Comparison of ENCODE assay signal across 8 cellular contexts in genomic region chr6:157990321-157991066, GRCh38. TPM values are rescaled to one million over a fixed set of nuclear protein-coding genes. Genes with fewer than 3 reads are reported as not detected.
DNase-seq lines count a peak whose midpoint lies in the region; ATAC-seq and TF ChIP-seq lines count a peak whose summit lies in the region.

No MANE protein-coding gene starts in this region.

- peak in 2 of 5 donors; percentile 14 to 55 for DNase-seq in CD8-positive, alpha-beta memory T cell
- DNase-seq in activated T-helper 2 cell treated with anti-CD3 and anti-CD28 coated beads, Interferon-gamma antibody, Interleukin-2, Interleukin-4, amounts not matched to agents 10 μg/mL and 5 μg/mL and 100 μg/mL, durations not matched to agents 14 hours and 24 hours and 36 hours (ENCODE audit: low spot score), result no peak
- no peak for DNase-seq in NOMO-1 treated with dmso at 0.1 percent for 144 hours (lab: John Stamatoyannopoulos, UW; ENCODE audit: unreplicated experiment)
- no peak for DNase-seq in RPMI8226
- DNase-seq in NCI-H2107 treated with DMSO at 0.1 percent for 48 hours (lab: John Stamatoyannopoulos, UW; ENCODE audit: unreplicated experiment), result no peak
- DNase-seq in RKO (ENCODE audit: low spot score), result no peak

- H3K9me3 Mint-ChIP-seq in CD8-positive, alpha-beta memory T cell, result no peaks in the 10 kb centered on the region
- no peaks in the 10 kb centered on the region for H3K9me3 Mint-ChIP-seq in activated T-helper 2 cell treated with anti-CD3 and anti-CD28 coated beads, Interferon-gamma antibody, Interleukin-2, Interleukin-4, amounts not matched to agents 10 μg/mL and 5 μg/mL and 100 μg/mL, durations not matched to agents 14 hours and 24 hours and 36 hours
- H3K9me3 Mint-ChIP-seq in nephron, result no peaks in the 10 kb centered on the region

- peaks cover 18 to 42% (median 41%) of the 10 kb centered on the region in 3 donors for H3K4me1 Mint-ChIP-seq in CD8-positive, alpha-beta memory T cell
- H3K4me1 Mint-ChIP-seq in activated T-helper 2 cell treated with anti-CD3 and anti-CD28 coated beads, Interferon-gamma antibody, Interleukin-2, Interleukin-4, amounts not matched to agents 10 μg/mL and 5 μg/mL and 100 μg/mL, durations not matched to agents 14 hours and 24 hours and 36 hours (ENCODE audit: low read depth), result peaks cover 29% of the 10 kb centered on the region
- peaks cover 68% of the 10 kb centered on the region for H3K4me1 Mint-ChIP-seq in nephron

- peak overlapping the region in 7 of 8 donors; percentile 8 to 91 (median 83) for H3K27ac Mint-ChIP-seq in CD8-positive, alpha-beta memory T cell
- H3K27ac Mint-ChIP-seq in activated T-helper 2 cell treated with anti-CD3 and anti-CD28 coated beads, Interferon-gamma antibody, Interleukin-2, Interleukin-4, amounts not matched to agents 10 μg/mL and 5 μg/mL and 100 μg/mL, durations not matched to agents 14 hours and 24 hours and 36 hours, result peak overlapping the region; percentile 54
- peak overlapping the region in 2 of 3 experiments; percentile 42 to 44 for H3K27ac Mint-ChIP-seq in nephron

- no peaks in the 10 kb centered on the region for H3K9me3 ChIP-seq in CD8-positive, alpha-beta memory T cell (ENCODE audit: low read length)

- no peaks in the 10 kb centered on the region for H3K36me3 ChIP-seq in CD8-positive, alpha-beta memory T cell (ENCODE audit: insufficient read depth, low read length)

- peaks cover 0 to 4% (median 0%) of the 10 kb centered on the region in 3 donors for H3K36me3 Mint-ChIP-seq in CD8-positive, alpha-beta memory T cell
- peaks cover 9% of the 10 kb centered on the region for H3K36me3 Mint-ChIP-seq in activated T-helper 2 cell treated with anti-CD3 and anti-CD28 coated beads, Interferon-gamma antibody, Interleukin-2, Interleukin-4, amounts not matched to agents 10 μg/mL and 5 μg/mL and 100 μg/mL, durations not matched to agents 14 hours and 24 hours and 36 hours (ENCODE audit: low read depth)
- peaks cover 3% of the 10 kb centered on the region for H3K36me3 Mint-ChIP-seq in nephron (ENCODE audit: low read depth)

- POLR2A ChIA-PET in CD8-positive, alpha-beta memory T cell (lab: Charles Lee), result no interaction called here

- CTCF ChIA-PET in CD8-positive, alpha-beta memory T cell (lab: Charles Lee), result interaction anchor here (1.0 kb wide), 2 partner anchors 14 to 35 kb away, joined by 3 to 5 read pairs; no protein-coding TSS in a partner anchor

- no peaks in the 10 kb centered on the region for H3K27me3 ChIP-seq in CD8-positive, alpha-beta memory T cell (ENCODE audit: insufficient read depth, low read length, poor library complexity, severe bottlenecking)

- H3K4me3 Mint-ChIP-seq in CD8-positive, alpha-beta memory T cell, result peak overlapping the region in 5 of 7 donors; percentile 36 to 82 (median 73)
- peak overlapping the region; percentile 37 for H3K4me3 Mint-ChIP-seq in activated T-helper 2 cell treated with anti-CD3 and anti-CD28 coated beads, Interferon-gamma antibody, Interleukin-2, Interleukin-4, amounts not matched to agents 10 μg/mL and 5 μg/mL and 100 μg/mL, durations not matched to agents 14 hours and 24 hours and 36 hours (ENCODE audit: low read depth)
- no peak overlapping the region for H3K4me3 Mint-ChIP-seq in nephron

- peak overlapping the region; percentile 40 for H3K4me3 ChIP-seq in CD8-positive, alpha-beta memory T cell (ENCODE audit: low read length)

- peaks cover 39% of the 10 kb centered on the region for H3K4me1 ChIP-seq in CD8-positive, alpha-beta memory T cell (ENCODE audit: insufficient read depth, low read length)

- intact Hi-C loops in activated T-helper 2 cell treated with anti-CD3 and anti-CD28 coated beads, Interferon-gamma antibody, Interleukin-2, Interleukin-4, amounts not matched to agents 10 μg/mL and 5 μg/mL and 100 μg/mL, durations not matched to agents 14 hours and 24 hours and 36 hours (cut with micrococcal nuclease), result no loop called here

- TF ChIP-seq CTCF in nephron (IDR thresholded peaks at IDR 0.05; ENCODE audit: unreplicated experiment in 3 of 3), result no peak

- H3K27me3 Mint-ChIP-seq in CD8-positive, alpha-beta memory T cell, result no peaks in the 10 kb centered on the region
- no peaks in the 10 kb centered on the region for H3K27me3 Mint-ChIP-seq in activated T-helper 2 cell treated with anti-CD3 and anti-CD28 coated beads, Interferon-gamma antibody, Interleukin-2, Interleukin-4, amounts not matched to agents 10 μg/mL and 5 μg/mL and 100 μg/mL, durations not matched to agents 14 hours and 24 hours and 36 hours (ENCODE audit: low read depth)
- H3K27me3 Mint-ChIP-seq in nephron (ENCODE audit: low read depth), result no peaks in the 10 kb centered on the region

- ATAC-seq in HG03159 (IDR thresholded peaks at IDR 0.05; ENCODE audit: unreplicated experiment), result peak; percentile 38

- no peak overlapping the region for H3K27ac ChIP-seq in CD8-positive, alpha-beta memory T cell (ENCODE audit: low read depth, low read length)

RNA-seq across cellular contexts. Expression of gene SYNJ2, which starts 8.8 kb away (rescaled TPM):
- total RNA-seq in CD8-positive, alpha-beta memory T cell, result 10 to 100 TPM; 16.7 to 17.5 TPM
- 8.7 TPM for polyA plus RNA-seq in CD8-positive, alpha-beta memory T cell
- total RNA-seq in activated T-helper 2 cell treated with anti-CD3 and anti-CD28 coated beads, Interferon-gamma antibody, Interleukin-2, Interleukin-4, amounts not matched to agents 10 μg/mL and 5 μg/mL and 100 μg/mL, durations not matched to agents 14 hours and 24 hours and 36 hours, result 21.5 and 23.6 TPM in 2 replicates

Comparison
In these comparisons a context has a peak if more than half of its experiments do, and no peak if none do; other contexts are left out.
1. H3K4me3 Mint-ChIP-seq: peak in CD8-positive, alpha-beta memory T cell (5 of 7) and activated T-helper 2 cell treated with anti-CD3 and anti-CD28 coated beads, Interferon-gamma antibody, Interleukin-2, Interleukin-4, amounts not matched to agents 10 μg/mL and 5 μg/mL and 100 μg/mL, durations not matched to agents 14 hours and 24 hours and 36 hours (single experiment); none in nephron (0 of 3).
2. Peak in every context shown above with its lines, with median percentiles within 50 percentile points of each other: H3K27ac Mint-ChIP-seq.